Comparison of ENCODE assay signal across 8 cellular contexts in the genomic region with DNA sequence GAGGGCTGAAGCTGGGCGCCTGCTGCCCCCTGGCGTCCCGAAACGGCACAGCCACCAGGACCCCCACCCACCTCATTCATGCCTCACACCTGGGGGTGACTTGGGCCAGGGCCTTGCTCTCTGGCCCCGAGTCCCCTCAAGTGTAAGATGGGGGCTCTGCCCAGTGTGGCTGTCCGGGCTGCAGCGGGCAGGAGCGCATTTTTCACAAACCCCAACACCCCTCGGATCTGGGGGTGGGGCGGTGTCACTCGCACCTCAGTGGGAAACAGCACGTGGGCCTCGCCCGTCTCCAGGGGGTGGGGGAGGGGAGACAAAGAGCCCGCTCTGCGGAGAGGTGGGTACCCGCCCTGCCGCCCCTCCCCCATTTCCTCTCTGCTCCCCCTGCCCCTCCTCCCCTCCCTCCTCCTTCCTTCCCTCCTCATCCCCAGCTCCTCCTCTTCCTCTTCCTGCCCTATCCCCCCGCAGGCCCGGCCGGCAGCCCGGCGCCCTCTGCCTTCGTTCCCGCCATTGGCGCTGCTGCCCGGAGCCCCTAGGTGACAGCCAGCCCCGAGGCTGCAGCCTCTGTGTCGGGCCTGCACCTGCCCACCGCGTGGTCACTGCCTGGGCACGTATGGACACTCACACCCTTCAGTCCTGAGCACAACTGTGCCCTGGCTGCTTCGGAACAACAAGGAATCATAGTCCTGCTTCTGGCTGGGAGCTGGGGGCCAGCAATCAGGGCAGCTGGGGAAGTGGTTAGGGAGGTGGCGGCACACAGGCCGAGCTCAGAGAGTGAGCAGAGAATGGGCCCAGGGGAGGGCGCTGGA. TPM values are rescaled to one million over a fixed set of nuclear protein-coding genes. Genes with fewer than 3 reads are reported as not detected.
DNase-seq lines count a peak whose midpoint lies in the region; ATAC-seq and TF ChIP-seq lines count a peak whose summit lies in the region.

No MANE protein-coding gene starts in this region.

- no peaks in the 10 kb centered on the region for H4K20me1 ChIP-seq in DND-41 (ENCODE audit: insufficient read depth, low read length)

- H3K36me3 ChIP-seq in DND-41 (ENCODE audit: insufficient read depth, low read length) (no peaks in the 10 kb centered on the region), adipocyte (ENCODE audit: control insufficient read depth, insufficient read depth, low read length, severe bottlenecking) (no peaks in the 10 kb centered on the region), sigmoid colon (no peaks in the 10 kb centered on the region)

- H3K27me3 ChIP-seq in DND-41 (ENCODE audit: insufficient read depth, low read length, poor library complexity) (no peaks in the 10 kb centered on the region), adipocyte (replicated peaks; ENCODE audit: control insufficient read depth, insufficient read depth, low read length) (no peaks in the 10 kb centered on the region), sigmoid colon (no peaks in the 10 kb centered on the region)

- ATAC-seq in DND-41 (ENCODE audit: insufficient read depth, low read depth): peak; percentile 77
- peak; percentile 61 for ATAC-seq in left ventricle myocardium superior
- no peak for ATAC-seq in GM21619 (IDR thresholded peaks at IDR 0.05; ENCODE audit: unreplicated experiment)

- H3K27ac ChIP-seq in DND-41 (ENCODE audit: low read length) (peak overlapping the region; percentile 80), sigmoid colon (peak overlapping the region; percentile 37 to 57 (median 46))

- TF ChIP-seq EP300 in sigmoid colon (IDR thresholded peaks at IDR 0.05): no peak

- peak overlapping the region; percentile 93 for H2AFZ ChIP-seq in DND-41 (ENCODE audit: low read depth, low read length)

- TF ChIP-seq POLR2A in sigmoid colon (IDR thresholded peaks at IDR 0.05): no peak

- H3K4me2 ChIP-seq in DND-41 (ENCODE audit: insufficient read depth, low read length): peak overlapping the region; percentile 79

- no peaks in the 10 kb centered on the region for H3K79me2 ChIP-seq in DND-41 (ENCODE audit: insufficient read depth, low read length)

- H3K9ac ChIP-seq in DND-41 (ENCODE audit: low read depth, low read length): peak overlapping the region; percentile 65
- H3K9ac ChIP-seq in adipocyte (ENCODE audit: low read length): peak overlapping the region; percentile 62

- intact Hi-C loops in left ventricle myocardium superior (cut with micrococcal nuclease): no loop called here
- intact Hi-C loops in sigmoid colon (cut with DNase I): loop anchor here (1.0 to 5.0 kb wide), 2 partner anchors 359 to 470 kb away; no protein-coding TSS in a partner anchor

- H3K4me3 ChIP-seq in DND-41 (ENCODE audit: low read depth in 1 of 2, low read length in 2 of 2): peak overlapping the region; percentile 25 to 64; a peak in 3 of 4 replicates
- peak overlapping the region; percentile 80 for H3K4me3 ChIP-seq in Jurkat, Clone E6-1 (ENCODE audit: low read length)
- H3K4me3 ChIP-seq in adipocyte (ENCODE audit: low read length): peak overlapping the region; percentile 55
- peak overlapping the region; percentile 21 to 46 (median 30) for H3K4me3 ChIP-seq in sigmoid colon

- TF ChIP-seq CTCF in DND-41 (IDR thresholded peaks at IDR 0.05; ENCODE audit: borderline replicate concordance, extremely low read depth, low read length, poor library complexity, severe bottlenecking) (peak; percentile 97), sigmoid colon (IDR thresholded peaks at IDR 0.05) (peak; percentile 92 to 97 (median 94))

- WGBS in sigmoid colon, 2 donors: 2 to 3% methylated on average over 36 of the region's 36 CpGs

- peak; percentile 93 for DNase-seq in DND-41
- peak; percentile 88 for DNase-seq in Jurkat, Clone E6-1 (ENCODE audit: low read depth, low spot score)
- peak; percentile 64 for DNase-seq in SKM-1 (lab: John Stamatoyannopoulos, UW; ENCODE audit: unreplicated experiment)
- DNase-seq in adipocyte (ENCODE audit: low read depth): peak; percentile 67
- DNase-seq in left ventricle myocardium superior: peak; percentile 66
- peak; percentile 83 for DNase-seq in sigmoid colon
- no peak for DNase-seq in SIG-M5 (lab: John Stamatoyannopoulos, UW)

- H3K9me3 ChIP-seq in DND-41 (ENCODE audit: insufficient read depth, low read length, severe bottlenecking) (no peaks in the 10 kb centered on the region), adipocyte (ENCODE audit: control insufficient read depth, low read length) (no peaks in the 10 kb centered on the region), sigmoid colon (no peaks in the 10 kb centered on the region)

- peaks cover 26% of the 10 kb centered on the region for H3K4me1 ChIP-seq in DND-41 (ENCODE audit: insufficient read depth, low read length)
- peaks cover 15% of the 10 kb centered on the region for H3K4me1 ChIP-seq in adipocyte (ENCODE audit: control insufficient read depth, insufficient read depth, low read length)
- peaks cover 0 to 37% (median 36%) of the 10 kb centered on the region in 4 donors for H3K4me1 ChIP-seq in sigmoid colon

RNA-seq across cellular contexts. Expression of gene CDKN1C, which starts 6.8 kb away (rescaled TPM):
- 7.8 TPM for polyA plus RNA-seq in Jurkat, Clone E6-1 (2012; ENCODE audit: insufficient read depth, insufficient read length)
- 42.0 TPM for total RNA-seq in left ventricle myocardium superior
- total RNA-seq in sigmoid colon: 10 to 100 TPM; 37.2 to 54.3 (median 47.4) TPM
- 10 to 100 TPM in 1 of 3 donors, 1 to 10 TPM in 2; 5.3 to 14.4 (median 7.9) TPM for polyA plus RNA-seq in sigmoid colon

RNA-seq across cellular contexts. Expression of gene PHLDA2, which starts 36.8 kb away (rescaled TPM):
- not detected for polyA plus RNA-seq in Jurkat, Clone E6-1 (2012; ENCODE audit: insufficient read depth, insufficient read length)
- 0.99 TPM for total RNA-seq in left ventricle myocardium superior
- 1 to 10 TPM in 1 of 4 donors, not detected in 3; 1.7 TPM for total RNA-seq in sigmoid colon
- polyA plus RNA-seq in sigmoid colon: 10 to 100 TPM; 33.0 to 37.9 (median 37.8) TPM

Comparison
In these comparisons a context has a peak if more than half of its experiments do, and no peak if none do; other contexts are left out.
1. H3K4me3 ChIP-seq: peak in every context shown above with its lines; median percentile 80 in Jurkat, Clone E6-1; 55 in adipocyte; 44 in DND-41; 30 in sigmoid colon.